ENCODE assay signal across 11 cellular contexts in genomic region chr21:15005391-15005790, GRCh38. TPM values are rescaled to one million over a fixed set of nuclear protein-coding genes. Genes with fewer than 3 reads are reported as not detected.
DNase-seq lines count a peak whose midpoint lies in the region; ATAC-seq and TF ChIP-seq lines count a peak whose summit lies in the region.
"Had no signal": no experiment of that assay in that cellular context is flagged by ENCODE, and none has a peak within 500 bp of the region (broad histone marks: within the 10 kb centered on the region; RNA-seq: fewer than 3 reads in every experiment).

No MANE protein-coding gene starts in this region.

- no peak for DNase-seq in AG04449 (ENCODE audit: low read depth, low spot score)
- peak; percentile 10 for DNase-seq in Jurkat, Clone E6-1 (ENCODE audit: low read depth, low spot score)
- DNase-seq in mesothelial cell of epicardium (ENCODE audit: low spot score in 2 of 2, unreplicated experiment in 2 of 2) = no peak
- no peak for DNase-seq in NCI-H1694 treated with DMSO at 0.1 percent for 48 hours (lab: John Stamatoyannopoulos, UW)
- DNase-seq in tibial nerve (ENCODE audit: low spot score in 2 of 2) = no peak
- DNase-seq: DMS79, pancreas, transverse colon had no signal

- H3K27me3 Mint-ChIP-seq in mesothelial cell of epicardium (ENCODE audit: low read depth) = no peaks in the 10 kb centered on the region

- 8 to 15% methylated on average over 6 of the region's 6 CpGs for WGBS in tibial nerve, 2 donors

- H3K36me3 Mint-ChIP-seq in mesothelial cell of epicardium = peaks cover 20% of the 10 kb centered on the region

- CTCF ChIA-PET in AG04449 (lab: Yijun Ruan, JAX) = interaction anchor here (3.3 kb wide), 1 partner anchor 141 kb away, joined by 11 read pairs; no protein-coding TSS in a partner anchor

- H3K27ac ChIP-seq in cingulate gyrus (ENCODE audit: low read depth, low read length) (peak overlapping the region; percentile 50), tibial nerve (peak overlapping the region in 2 of 4 donors; percentile 26 to 37)
- H3K27ac ChIP-seq: pancreas had no signal

- H3K36me3 ChIP-seq in tibial nerve = peaks cover 0 to 8% (median 0%) of the 10 kb centered on the region in 3 donors
- H3K36me3 ChIP-seq: pancreas, transverse colon had no signal

- TF ChIP-seq CTCF in AG04449 (IDR thresholded peaks at IDR 0.05; ENCODE audit: insufficient read depth, low read length, missing control alignments) = no peak
- TF ChIP-seq CTCF in mesothelial cell of epicardium (IDR thresholded peaks at IDR 0.05; ENCODE audit: unreplicated experiment) = no peak
- TF ChIP-seq CTCF in tibial nerve (IDR thresholded peaks at IDR 0.05) = no peak

- peak overlapping the region; percentile 84 for H3K27ac Mint-ChIP-seq in mesothelial cell of epicardium

- no peak overlapping the region for H3K4me3 Mint-ChIP-seq in mesothelial cell of epicardium

- H3K4me1 Mint-ChIP-seq in mesothelial cell of epicardium = peaks cover 57% of the 10 kb centered on the region

- peaks cover 0 to 60% (median 14%) of the 10 kb centered on the region in 4 donors for H3K4me1 ChIP-seq in tibial nerve

- H3K27me3 ChIP-seq in tibial nerve = no peaks in the 10 kb centered on the region
- H3K27me3 ChIP-seq: pancreas, transverse colon had no signal

- TF ChIP-seq EP300 in tibial nerve (IDR thresholded peaks at IDR 0.05) = no peak

- H3K4me3 ChIP-seq in AG04449 (ENCODE audit: low read depth, low read length) (peak overlapping the region; percentile 29; the same call in 1 of the 2 replicates), tibial nerve (peak overlapping the region in 1 of 4 donors; percentile 13)
- peak overlapping the region; percentile 22 for H3K4me3 ChIP-seq in Jurkat, Clone E6-1 (ENCODE audit: low read length)
- H3K4me3 ChIP-seq: pancreas, transverse colon had no signal

- no peaks in the 10 kb centered on the region for H3K9me3 ChIP-seq in tibial nerve
- H3K9me3 ChIP-seq: pancreas, transverse colon had no signal

- peaks cover 6% of the 10 kb centered on the region for H3K9me3 Mint-ChIP-seq in mesothelial cell of epicardium

- no peak for TF ChIP-seq POLR2A in tibial nerve (IDR thresholded peaks at IDR 0.05)

- no peak for ATAC-seq in GM21423 (IDR thresholded peaks at IDR 0.05; ENCODE audit: unreplicated experiment)
- no peak for ATAC-seq in HG02623 (IDR thresholded peaks at IDR 0.05; ENCODE audit: unreplicated experiment)

- POLR2A ChIA-PET in AG04449 (lab: Yijun Ruan, JAX) = interaction anchor here (0.9 kb wide), 1 partner anchor 60 kb away, joined by 4 read pairs; no protein-coding TSS in a partner anchor

RNA-seq across cellular contexts. Expression of gene NRIP1, which starts 59.4 kb away (rescaled TPM):
- polyA plus RNA-seq in Jurkat, Clone E6-1 (2012; ENCODE audit: insufficient read depth, insufficient read length) = 2.7 TPM
- total RNA-seq in mesothelial cell of epicardium (86.4 to 104 TPM (median 92.8 TPM) in 3 replicates), tibial nerve (10 to 100 TPM; 31.0 to 33.0 (median 32.2) TPM)
